ENCODE assay signal across 18 cellular contexts in genomic region chr7:106569500-106569929, GRCh38.
A peak's percentile ranks its signal among the peaks of the same experiment; 100 is the strongest.
DNase-seq lines count a peak whose midpoint lies in the region; ATAC-seq and TF ChIP-seq lines count a peak whose summit lies in the region.
"Had no signal": no experiment of that assay in that cellular context is flagged by ENCODE, and none has a peak within 500 bp of the region (broad histone marks: within the 10 kb centered on the region; RNA-seq: fewer than 3 reads in every experiment).

No MANE protein-coding gene starts in this region.

- H3K27ac Mint-ChIP-seq in activated naive CD4-positive, alpha-beta T cell treated with anti-CD3 and anti-CD28 coated beads for 36 hours: peak overlapping the region; percentile 86
- H3K27ac Mint-ChIP-seq: activated T-helper 2 cell treated with anti-CD3 and anti-CD28 coated beads, Interferon-gamma antibody, Interleukin-2, Interleukin-4, amounts not matched to agents 10 μg/mL and 5 μg/mL and 100 μg/mL, durations not matched to agents 14 hours and 24 hours and 36 hours had no signal

- peak overlapping the region; percentile 58 for H2AFZ ChIP-seq in OCI-LY3 (ENCODE audit: low read depth, low read length)
- H2AFZ ChIP-seq: parathyroid adenoma had no signal

- H3K27ac ChIP-seq in OCI-LY3 (ENCODE audit: low read length) (peak overlapping the region; percentile 68), epithelial cell of prostate (peak overlapping the region; percentile 87), subcutaneous abdominal adipose tissue (ENCODE audit: low read depth, low read length) (peak overlapping the region; percentile 19), upper lobe of left lung (no peak overlapping the region)
- H3K27ac ChIP-seq: colonic mucosa, heart left ventricle, parathyroid adenoma had no signal

- no peaks in the 10 kb centered on the region for H3K9me3 ChIP-seq in OCI-LY3 (ENCODE audit: insufficient read depth, low read length)
- H3K9me3 ChIP-seq in subcutaneous abdominal adipose tissue (ENCODE audit: control insufficient read depth in 5 of 5, low read length in 5 of 5): no peaks in the 10 kb centered on the region
- H3K9me3 ChIP-seq in upper lobe of left lung: no peaks in the 10 kb centered on the region
- H3K9me3 ChIP-seq: colonic mucosa, heart left ventricle, mucosa of descending colon had no signal

- TF ChIP-seq CTCF in OCI-LY3 (IDR thresholded peaks at IDR 0.05; ENCODE audit: low read depth, low read length) (no peak), upper lobe of left lung (IDR thresholded peaks at IDR 0.05) (no peak)

- ATAC-seq in upper lobe of left lung (ENCODE audit: low FRiP score in 2 of 2) (no peak), HG03097 (IDR thresholded peaks at IDR 0.05; ENCODE audit: low FRiP score, unreplicated experiment) (no peak), GM19467 (IDR thresholded peaks at IDR 0.05; ENCODE audit: unreplicated experiment) (no peak)

- H3K4me2 ChIP-seq in OCI-LY3 (ENCODE audit: low read length): peak overlapping the region; percentile 30

- H4K20me1 ChIP-seq in OCI-LY3 (ENCODE audit: insufficient read depth, low read length): no peaks in the 10 kb centered on the region

- no peaks in the 10 kb centered on the region for H3K27me3 ChIP-seq in OCI-LY3 (ENCODE audit: low read depth, low read length)
- no peaks in the 10 kb centered on the region for H3K27me3 ChIP-seq in subcutaneous abdominal adipose tissue (ENCODE audit: control insufficient read depth in 5 of 5, insufficient read depth in 4 of 5, low read length in 5 of 5)
- no peaks in the 10 kb centered on the region for H3K27me3 ChIP-seq in upper lobe of left lung
- H3K27me3 ChIP-seq: colonic mucosa, heart left ventricle had no signal

- H3K36me3 ChIP-seq in OCI-LY3 (replicated peaks; ENCODE audit: low read depth, low read length) (no peaks in the 10 kb centered on the region), subcutaneous abdominal adipose tissue (ENCODE audit: control insufficient read depth in 5 of 5, insufficient read depth in 5 of 5, low read length in 5 of 5) (no peaks in the 10 kb centered on the region), upper lobe of left lung (no peaks in the 10 kb centered on the region)
- H3K36me3 ChIP-seq: colonic mucosa, heart left ventricle had no signal

- H3K4me1 Mint-ChIP-seq in activated naive CD4-positive, alpha-beta T cell treated with anti-CD3 and anti-CD28 coated beads for 36 hours (ENCODE audit: low read depth): peaks cover 18% of the 10 kb centered on the region

- H3K4me3 Mint-ChIP-seq in activated naive CD4-positive, alpha-beta T cell treated with anti-CD3 and anti-CD28 coated beads for 36 hours: no peak overlapping the region

- intact Hi-C loops in activated naive CD4-positive, alpha-beta T cell treated with anti-CD3 and anti-CD28 coated beads for 36 hours (cut with micrococcal nuclease): no loop called here

- 90 to 92% methylated on average over 10 of the region's 10 CpGs for WGBS in upper lobe of left lung, 2 donors

- H3K9me3 Mint-ChIP-seq in activated naive CD4-positive, alpha-beta T cell treated with anti-CD3 and anti-CD28 coated beads for 36 hours: peaks cover 4% of the 10 kb centered on the region

- TF ChIP-seq EP300 in upper lobe of left lung (IDR thresholded peaks at IDR 0.05): no peak

- H3K27me3 Mint-ChIP-seq in activated naive CD4-positive, alpha-beta T cell treated with anti-CD3 and anti-CD28 coated beads for 36 hours (ENCODE audit: low read depth): peaks cover 16% of the 10 kb centered on the region

- CTCF ChIA-PET in activated naive CD4-positive, alpha-beta T cell treated with anti-CD3 and anti-CD28 coated beads for 36 hours (lab: Charles Lee): no interaction called here

- no peaks in the 10 kb centered on the region for H3K79me2 ChIP-seq in OCI-LY3 (ENCODE audit: low read length)
- H3K79me2 ChIP-seq: parathyroid adenoma had no signal

- TF ChIP-seq POLR2A in upper lobe of left lung (IDR thresholded peaks at IDR 0.05): no peak

- H3K4me3 ChIP-seq in OCI-LY3 (ENCODE audit: low read length) (no peak overlapping the region), subcutaneous abdominal adipose tissue (ENCODE audit: low read depth in 1 of 5, low read length in 5 of 5) (no peak overlapping the region), upper lobe of left lung (no peak overlapping the region)
- H3K4me3 ChIP-seq: colonic mucosa, GM12878, heart left ventricle, mucosa of descending colon had no signal

- H3K9ac ChIP-seq in OCI-LY3 (ENCODE audit: low read length): peak overlapping the region; percentile 47; the same call in 1 of the 2 replicates
- no peak overlapping the region for H3K9ac ChIP-seq in subcutaneous abdominal adipose tissue (ENCODE audit: low read length in 5 of 5)
- H3K9ac ChIP-seq: parathyroid adenoma had no signal

- no peak for DNase-seq in activated naive CD4-positive, alpha-beta T cell treated with anti-CD3 and anti-CD28 coated beads for 36 hours
- no peak for DNase-seq in activated naive CD4-positive, alpha-beta T cell treated with Interleukin-2 at 50 U/mL for 16 hours
- DNase-seq in epithelial cell of prostate (ENCODE audit: low read depth, low spot score) (no peak), upper lobe of left lung (no peak)
- DNase-seq: activated CD4-positive, alpha-beta T cell treated with anti-CD3 and anti-CD28 coated beads, Interleukin-2, amount 50 U/mL, for 1 hour; anterior cingulate cortex; colonic mucosa; heart left ventricle; mucosa of descending colon; NCI-H2227 treated with DMSO at 0.1 percent for 48 hours; small intestine had no signal

- peaks cover 3% of the 10 kb centered on the region for H3K36me3 Mint-ChIP-seq in activated naive CD4-positive, alpha-beta T cell treated with anti-CD3 and anti-CD28 coated beads for 36 hours (ENCODE audit: low read depth)

- H3K4me1 ChIP-seq in OCI-LY3 (ENCODE audit: low read length) (peaks cover 25% of the 10 kb centered on the region), subcutaneous abdominal adipose tissue (ENCODE audit: control insufficient read depth in 5 of 5, insufficient read depth in 5 of 5, low read length in 5 of 5) (peaks cover 4 to 11% (median 5%) of the 10 kb centered on the region in 5 donors), upper lobe of left lung (peaks cover 10 to 18% (median 14%) of the 10 kb centered on the region in 4 donors)
- H3K4me1 ChIP-seq: colonic mucosa, parathyroid adenoma had no signal

Comparison
In these comparisons a context has a peak if more than half of its experiments do, and no peak if none do; other contexts are left out.
1. H3K27ac ChIP-seq: peak in OCI-LY3 (single experiment), epithelial cell of prostate (single experiment) and subcutaneous abdominal adipose tissue (single experiment); none in upper lobe of left lung (0 of 4).